1 cellular context compared by ENCODE assay signal in genomic region chr1:201495447-201496295, GRCh38.
TF ChIP-seq lines count a peak whose summit lies in the region.

No MANE protein-coding gene starts in this region.

TF ChIP-seq in IMR-90, 13 proteins besides CTCF, POLR2A, EP300 and RAD21:
- TF ChIP-seq USF2 (IDR thresholded peaks at IDR 0.05; ENCODE audit: low read depth, low read length) (no peak), RFX5 (IDR thresholded peaks at IDR 0.05; ENCODE audit: low read depth, low read length) (no peak), MAFK (IDR thresholded peaks at IDR 0.05; ENCODE audit: low read depth, low read length) (no peak), FOS (IDR thresholded peaks at IDR 0.05; ENCODE audit: low read depth, low read length) (no peak), MXI1 (IDR thresholded peaks at IDR 0.05; ENCODE audit: borderline replicate concordance, low read depth, low read length) (no peak), RCOR1 (IDR thresholded peaks at IDR 0.05; ENCODE audit: insufficient replicate concordance, low read length) (no peak), NFE2L2 (IDR thresholded peaks at IDR 0.05; ENCODE audit: low read depth, low read length) (no peak), SMC3 (IDR thresholded peaks at IDR 0.05; ENCODE audit: low read depth, low read length) (no peak), CHD1 (IDR thresholded peaks at IDR 0.05; ENCODE audit: low read depth, low read length) (no peak), ELK1 (IDR thresholded peaks at IDR 0.05; ENCODE audit: borderline replicate concordance, low read depth, low read length) (no peak), BHLHE40 (IDR thresholded peaks at IDR 0.05; ENCODE audit: low read depth, low read length) (no peak), CEBPB (IDR thresholded peaks at IDR 0.05; ENCODE audit: low read depth, low read length) (no peak), MAZ (IDR thresholded peaks at IDR 0.05; ENCODE audit: borderline replicate concordance, low read depth, low read length) (no peak; the same call in 1 of the 2 replicates)
